In genomic region chr16:28277537-28278388, GRCh38 we compare ENCODE assay signal across 8 cellular contexts. TPM values are rescaled to one million over a fixed set of nuclear protein-coding genes. Genes with fewer than 3 reads are reported as not detected.
DNase-seq lines count a peak whose midpoint lies in the region; ATAC-seq and TF ChIP-seq lines count a peak whose summit lies in the region.

No MANE protein-coding gene starts in this region.

- no peaks in the 10 kb centered on the region for H3K27me3 ChIP-seq in CD4-positive, CD25-positive, alpha-beta regulatory T cell (ENCODE audit: control insufficient read depth, insufficient read depth, low read length)
- H3K27me3 ChIP-seq in right lobe of liver, result no peaks in the 10 kb centered on the region

- H3K4me3 Mint-ChIP-seq in CD4-positive, CD25-positive, alpha-beta regulatory T cell, result peak overlapping the region; percentile 77 to 94 (median 84)

- intact Hi-C loops in right lobe of liver (cut with DNase I), result loop anchor here (2.0 to 5.0 kb wide), 2 partner anchors 39 to 40 kb away; no protein-coding TSS in a partner anchor

- TF ChIP-seq POLR2A in right lobe of liver (IDR thresholded peaks at IDR 0.05), result no peak

- peaks cover 18% of the 10 kb centered on the region for H3K27me3 Mint-ChIP-seq in CD4-positive, CD25-positive, alpha-beta regulatory T cell

- H3K4me1 ChIP-seq in CD4-positive, CD25-positive, alpha-beta regulatory T cell (ENCODE audit: control insufficient read depth, insufficient read depth, low read length, poor library complexity, severe bottlenecking), result peaks cover 25% of the 10 kb centered on the region
- H3K4me1 ChIP-seq in right lobe of liver, result peaks cover 0 to 5% (median 0%) of the 10 kb centered on the region in 4 donors

- peak; percentile 98 to 99 (median 98) for TF ChIP-seq CTCF in right lobe of liver (IDR thresholded peaks at IDR 0.05)

- peak overlapping the region; percentile 87 to 93 (median 91) for H3K27ac Mint-ChIP-seq in CD4-positive, CD25-positive, alpha-beta regulatory T cell

- H3K4me3 ChIP-seq in CD4-positive, CD25-positive, alpha-beta regulatory T cell (ENCODE audit: low read depth, low read length), result peak overlapping the region; percentile 71
- H3K4me3 ChIP-seq in right lobe of liver, result peak overlapping the region; percentile 26 to 40 (median 39)

- H3K27ac ChIP-seq in CD4-positive, CD25-positive, alpha-beta regulatory T cell (ENCODE audit: insufficient read depth, low read length, poor library complexity, severe bottlenecking), result peak overlapping the region; percentile 37
- H3K27ac ChIP-seq in right lobe of liver, result no peak overlapping the region

- peaks cover 0 to 40% (median 10%) of the 10 kb centered on the region in 4 donors for H3K4me1 Mint-ChIP-seq in CD4-positive, CD25-positive, alpha-beta regulatory T cell

- WGBS in right lobe of liver (ENCODE audit: insufficient coverage, low coverage, low lambda C conversion rate, missing lambda C conversion rate), result 4% methylated on average over 21 of the region's 44 CpGs

- H3K9me3 ChIP-seq in CD4-positive, CD25-positive, alpha-beta regulatory T cell (ENCODE audit: control insufficient read depth in 2 of 2, low read length in 2 of 2), result no peaks in the 10 kb centered on the region
- H3K9me3 ChIP-seq in right lobe of liver, result no peaks in the 10 kb centered on the region

- ATAC-seq in CD4-positive, CD25-positive, alpha-beta regulatory T cell (ENCODE audit: low read depth in 2 of 2), result peak; percentile 83 to 90
- peak; percentile 54 for ATAC-seq in HG02763 (IDR thresholded peaks at IDR 0.05; ENCODE audit: unreplicated experiment)
- ATAC-seq in right lobe of liver, result peak; percentile 96 to 99 (median 98)
- ATAC-seq in HG02981 (IDR thresholded peaks at IDR 0.05; ENCODE audit: unreplicated experiment), result no peak

- no peaks in the 10 kb centered on the region for H3K9me3 Mint-ChIP-seq in CD4-positive, CD25-positive, alpha-beta regulatory T cell

- peak; percentile 73 to 83 (median 82) for DNase-seq in CD4-positive, CD25-positive, alpha-beta regulatory T cell
- DNase-seq in NCI-H526 (lab: John Stamatoyannopoulos, UW) (peak; percentile 55 to 89), dermis blood vessel endothelial cell (peak; percentile 87), right lobe of liver (peak; percentile 91 to 93 (median 92))
- peak; percentile 78 to 81 for DNase-seq in activated CD4-positive, alpha-beta T cell treated with anti-CD3 and anti-CD28 coated beads, Interleukin-2, amount 50 U/mL, for 24 hours (ENCODE audit: low read depth in 1 of 2, low spot score in 1 of 2)
- peak; percentile 87 to 90 for DNase-seq in stimulated activated CD4-positive, alpha-beta T cell treated with anti-CD3 and anti-CD28 coated beads, Interleukin-2, amount 100 ng/mL, for 48 hours

- H3K36me3 ChIP-seq in CD4-positive, CD25-positive, alpha-beta regulatory T cell (ENCODE audit: control insufficient read depth, insufficient read depth, low read length), result no peaks in the 10 kb centered on the region
- H3K36me3 ChIP-seq in right lobe of liver, result no peaks in the 10 kb centered on the region

- H3K36me3 Mint-ChIP-seq in CD4-positive, CD25-positive, alpha-beta regulatory T cell, result no peaks in the 10 kb centered on the region

RNA-seq across cellular contexts. Expression of gene SBK1, which starts 14.6 kb away (rescaled TPM):
- total RNA-seq in CD4-positive, CD25-positive, alpha-beta regulatory T cell, result 20.2 TPM
- 1 to 10 TPM; 2.0 to 4.9 (median 3.1) TPM for polyA plus RNA-seq in CD4-positive, CD25-positive, alpha-beta regulatory T cell
- total RNA-seq in dermis blood vessel endothelial cell, result under 0.01 and 0.14 TPM in 2 replicates
- under 1 TPM; 0.04 to 0.12 (median 0.07) TPM for total RNA-seq in right lobe of liver

Comparison
In these comparisons a context has a peak if more than half of its experiments do, and no peak if none do; other contexts are left out.
1. RNA of gene SBK1, which starts 14.6 kb away (total RNA-seq): 20.2 TPM in CD4-positive, CD25-positive, alpha-beta regulatory T cell (single experiment); 0.04 to 0.12 TPM in right lobe of liver and under 0.01 to 0.14 TPM in dermis blood vessel endothelial cell; every median in the first group is over 10 times any median in the second.
2. Peak in every context shown above with its lines, with median percentiles within 50 percentile points of each other: DNase-seq.